ENCODE assay signal across 9 cellular contexts in genomic region chr18:46250084-46250811, GRCh38.
DNase-seq lines count a peak whose midpoint lies in the region; ATAC-seq and TF ChIP-seq lines count a peak whose summit lies in the region.
"Had no signal": no experiment of that assay in that cellular context is flagged by ENCODE, and none has a peak within 500 bp of the region (broad histone marks: within the 10 kb centered on the region; RNA-seq: fewer than 3 reads in every experiment).

No MANE protein-coding gene starts in this region.

- peak overlapping the region; percentile 3; the same call in 1 of the 2 replicates for H3K18ac ChIP-seq in IMR-90 (ENCODE audit: low read depth, low read length)

- H3K27ac ChIP-seq in DOHH2 (ENCODE audit: low read depth, low read length) (peak overlapping the region; percentile 86), IMR-90 (ENCODE audit: insufficient read depth, low read length) (no peak overlapping the region; the same call in 1 of the 2 replicates), stomach (peak overlapping the region; percentile 43 to 86 (median 68))
- H3K27ac ChIP-seq: cardiac muscle cell had no signal

- H3K79me1 ChIP-seq in IMR-90 (ENCODE audit: low read depth in 1 of 2, low read length in 2 of 2): peaks cover 43 to 55% of the 10 kb centered on the region in 2 experiments

- TF ChIP-seq CTCF in DOHH2 (IDR thresholded peaks at IDR 0.05; ENCODE audit: low read depth, low read length, poor library complexity, severe bottlenecking) (no peak), IMR-90 (conservative IDR thresholded peaks at IDR 0.05; ENCODE audit: low read depth, low read length) (no peak), choroid plexus epithelial cell (conservative IDR thresholded peaks at IDR 0.05; ENCODE audit: low read depth, low read length) (no peak), stomach (IDR thresholded peaks at IDR 0.05) (no peak)

- CTCF ChIA-PET in IMR-90 (lab: Yijun Ruan, JAX): no interaction called here

- H3K9me3 ChIP-seq in DOHH2 (ENCODE audit: control insufficient read depth, insufficient read depth, low read length): no peaks in the 10 kb centered on the region
- no peaks in the 10 kb centered on the region for H3K9me3 ChIP-seq in IMR-90 (ENCODE audit: control insufficient read depth, insufficient read depth, low read length)
- no peaks in the 10 kb centered on the region for H3K9me3 ChIP-seq in T-helper 17 cell (ENCODE audit: control insufficient read depth, low read length, poor library complexity, severe bottlenecking)
- H3K9me3 ChIP-seq in mononuclear cell (ENCODE audit: low read depth, low read length): no peaks in the 10 kb centered on the region
- no peaks in the 10 kb centered on the region for H3K9me3 ChIP-seq in stomach

- H3K4me2 ChIP-seq in DOHH2 (ENCODE audit: low read length) (peak overlapping the region; percentile 100), IMR-90 (ENCODE audit: low read depth, low read length) (peak overlapping the region; percentile 75; the same call in 1 of the 2 replicates)

- peaks cover 10% of the 10 kb centered on the region; the same call in 1 of the 2 replicates for H3K9me1 ChIP-seq in IMR-90 (ENCODE audit: insufficient read depth, low read length)

- H2AK9ac ChIP-seq in IMR-90 (replicated peaks; ENCODE audit: low read depth, low read length, poor library complexity): no peak overlapping the region

- peak overlapping the region; percentile 87 for H3K4me3 Mint-ChIP-seq in T-helper 17 cell

- H3K9ac ChIP-seq in IMR-90 (ENCODE audit: low read depth, low read length): peak overlapping the region; percentile 36; the same call in 1 of the 2 replicates

- TF ChIP-seq RAD21 in IMR-90 (IDR thresholded peaks at IDR 0.05; ENCODE audit: low read length): no peak

- peak overlapping the region; percentile 95 for H3K27ac Mint-ChIP-seq in T-helper 17 cell

- peak; percentile 92 for DNase-seq in IMR-90
- DNase-seq in T-helper 17 cell: peak in 2 of 3 donors; percentile 8 to 11
- peak; percentile 96 for DNase-seq in choroid plexus epithelial cell (ENCODE audit: low read depth)
- DNase-seq in stomach: peak; percentile 53
- no peak for DNase-seq in occipital lobe (lab: John Stamatoyannopoulos, UW)

- no peaks in the 10 kb centered on the region for H4K20me1 ChIP-seq in DOHH2 (ENCODE audit: control insufficient read depth, insufficient read depth, low read depth, low read length)
- no peaks in the 10 kb centered on the region for H4K20me1 ChIP-seq in IMR-90 (ENCODE audit: insufficient read depth, low read length)

- peak overlapping the region; percentile 63; the same call in 1 of the 2 replicates for H2AK5ac ChIP-seq in IMR-90 (ENCODE audit: low read depth, low read length)

- H3K27me3 Mint-ChIP-seq in T-helper 17 cell: no peaks in the 10 kb centered on the region

- H3K27me3 ChIP-seq in DOHH2 (ENCODE audit: control insufficient read depth, low read length) (no peaks in the 10 kb centered on the region), IMR-90 (ENCODE audit: control insufficient read depth, insufficient read depth, low read length) (no peaks in the 10 kb centered on the region), mononuclear cell (ENCODE audit: insufficient read depth, low read length) (no peaks in the 10 kb centered on the region), stomach (no peaks in the 10 kb centered on the region)
- H3K27me3 ChIP-seq: cardiac muscle cell had no signal

- peak; percentile 96 for ATAC-seq in GM21528 (IDR thresholded peaks at IDR 0.05; ENCODE audit: low FRiP score, unreplicated experiment)
- ATAC-seq in IMR-90 (ENCODE audit: low read depth): peak; percentile 85
- ATAC-seq in T-helper 17 cell: peak; percentile 95

- peaks cover 15% of the 10 kb centered on the region for H3K36me3 ChIP-seq in DOHH2 (ENCODE audit: control insufficient read depth, low read length)
- H3K36me3 ChIP-seq in IMR-90 (ENCODE audit: control insufficient read depth, insufficient read depth, low read length): peaks cover 1% of the 10 kb centered on the region; the same call in 1 of the 2 replicates
- H3K36me3 ChIP-seq in stomach: peaks cover 0 to 13% (median 11%) of the 10 kb centered on the region in 4 donors

- TF ChIP-seq POLR2A in IMR-90 (IDR thresholded peaks at IDR 0.05; ENCODE audit: low read depth, low read length): no peak
- no peak for TF ChIP-seq POLR2A in stomach (IDR thresholded peaks at IDR 0.05)

- BruUV-seq in IMR-90 (replicated peaks; lab: Mats Ljungman, UMichigan): no TSS peak

- H3K4me1 ChIP-seq in DOHH2 (ENCODE audit: control insufficient read depth, low read length) (peaks cover 32% of the 10 kb centered on the region), IMR-90 (ENCODE audit: control insufficient read depth, insufficient read depth, low read length) (peaks cover 8% of the 10 kb centered on the region), mononuclear cell (ENCODE audit: insufficient read depth, low read length) (peaks cover 26% of the 10 kb centered on the region), stomach (peaks cover 7 to 54% (median 21%) of the 10 kb centered on the region in 4 donors)

- intact Hi-C loops in IMR-90 (cut with micrococcal nuclease): loop anchor here (5.0 kb wide), 1 partner anchor 73 kb away; no protein-coding TSS in a partner anchor
- intact Hi-C loops in stomach (cut with DNase I; ENCODE audit: low total_unique reads): no loop called here

- peak overlapping the region; percentile 37; the same call in 2 of the 3 replicates for H2BK15ac ChIP-seq in IMR-90 (ENCODE audit: low read depth, low read length)

- in situ Hi-C loops in IMR-90 (cut with MboI; ENCODE audit: low sequenced_read_pairs): no loop called here

- H4K5ac ChIP-seq in IMR-90 (ENCODE audit: low read depth, low read length): peak overlapping the region; percentile 3; the same call in 1 of the 2 replicates

- H3K9me2 ChIP-seq in DOHH2 (replicated peaks; ENCODE audit: control insufficient read depth, low read length): no peaks in the 10 kb centered on the region

- H4K91ac ChIP-seq in IMR-90 (ENCODE audit: insufficient read depth, low read depth, low read length): peak overlapping the region; percentile 31; the same call in 1 of the 2 replicates

- peak overlapping the region; percentile 4; the same call in 1 of the 2 replicates for H3K23ac ChIP-seq in IMR-90 (ENCODE audit: low read depth, low read length)

- H2AFZ ChIP-seq in IMR-90 (replicated peaks; ENCODE audit: low read length, poor library complexity): no peak overlapping the region

- H3F3A ChIP-seq in DOHH2 (ENCODE audit: control insufficient read depth, insufficient read depth): peaks cover 9% of the 10 kb centered on the region

- peak overlapping the region; percentile 56 for H2BK120ac ChIP-seq in IMR-90 (ENCODE audit: low read depth, low read length)

- peak overlapping the region; percentile 66; the same call in 1 of the 2 replicates for H2BK20ac ChIP-seq in IMR-90 (ENCODE audit: low read depth, low read length)

- H2BK5ac ChIP-seq in IMR-90 (ENCODE audit: low read depth, low read length, poor library complexity, severe bottlenecking): peak overlapping the region; percentile 80

- peak overlapping the region; percentile 81 for H3K4ac ChIP-seq in IMR-90 (ENCODE audit: low read depth, low read length)

- H3K79me2 ChIP-seq in DOHH2 (ENCODE audit: control insufficient read depth, low read length): peaks cover 61% of the 10 kb centered on the region

- dilution Hi-C loops in IMR-90 (cut with HindIII; ENCODE audit: low sequenced_read_pairs, unreplicated experiment): no loop called here

- peak overlapping the region; percentile 81 for H3K14ac ChIP-seq in IMR-90 (replicated peaks; ENCODE audit: low read depth, low read length)

- 51% methylated on average over 3 of the region's 4 CpGs; no CpG with 5 or more reads in 1 of the 2 experiments for WGBS in IMR-90 (ENCODE audit: extremely low coverage in 2 of 2, insufficient read length in 1 of 2), 2 experiments
- 16 to 29% (median 20%) methylated on average over 4 of the region's 4 CpGs for WGBS in stomach, 5 donors

- no peaks in the 10 kb centered on the region for H3K36me3 Mint-ChIP-seq in T-helper 17 cell (ENCODE audit: low read depth)

- H3K4me3 ChIP-seq in DOHH2 (ENCODE audit: low read length) (peak overlapping the region; percentile 72), IMR-90 (ENCODE audit: insufficient read depth, low read depth, low read length) (peak overlapping the region; percentile 22; the same call in 1 of the 2 replicates), choroid plexus epithelial cell (ENCODE audit: low read depth, low read length) (peak overlapping the region; percentile 2), mononuclear cell (ENCODE audit: low read length) (peak overlapping the region; percentile 0), stomach (no peak overlapping the region)
- H3K4me3 ChIP-seq: cardiac muscle cell had no signal

- H4K8ac ChIP-seq in IMR-90 (ENCODE audit: low read depth in 2 of 2, low read length in 2 of 2): peak overlapping the region; percentile 3 to 61; a peak in 2 of 4 replicates

- H3K4me1 Mint-ChIP-seq in T-helper 17 cell: peaks cover 34% of the 10 kb centered on the region

- H3K56ac ChIP-seq in IMR-90 (ENCODE audit: extremely low read depth, insufficient read depth, low read length): peak overlapping the region; percentile 24; the same call in 1 of the 2 replicates

- TF ChIP-seq EP300 in stomach (IDR thresholded peaks at IDR 0.05): no peak

- POLR2A ChIA-PET in IMR-90 (lab: Charles Lee; ENCODE audit: unreplicated experiment): no interaction called here

TF ChIP-seq in IMR-90, 13 proteins besides CTCF, POLR2A, EP300 and RAD21 (continues in another document):
- TF ChIP-seq RFX5 (IDR thresholded peaks at IDR 0.05; ENCODE audit: low read depth, low read length) (no peak), NFE2L2 (IDR thresholded peaks at IDR 0.05; ENCODE audit: low read depth, low read length) (no peak), CEBPB (IDR thresholded peaks at IDR 0.05; ENCODE audit: low read depth, low read length) (no peak), BHLHE40 (IDR thresholded peaks at IDR 0.05; ENCODE audit: low read depth, low read length) (no peak), MXI1 (IDR thresholded peaks at IDR 0.05; ENCODE audit: borderline replicate concordance, low read depth, low read length) (no peak), USF2 (IDR thresholded peaks at IDR 0.05; ENCODE audit: low read depth, low read length) (no peak), CHD1 (IDR thresholded peaks at IDR 0.05; ENCODE audit: low read depth, low read length) (no peak), FOS (IDR thresholded peaks at IDR 0.05; ENCODE audit: low read depth, low read length) (no peak), RCOR1 (IDR thresholded peaks at IDR 0.05; ENCODE audit: insufficient replicate concordance, low read length) (no peak), MAFK (IDR thresholded peaks at IDR 0.05; ENCODE audit: low read depth, low read length) (no peak), MAZ (IDR thresholded peaks at IDR 0.05; ENCODE audit: borderline replicate concordance, low read depth, low read length) (no peak)

Comparison
In these comparisons a context has a peak if more than half of its experiments do, and no peak if none do; other contexts are left out.
1. H3K4me3 ChIP-seq: peak in DOHH2 (single experiment), IMR-90 (single experiment), choroid plexus epithelial cell (single experiment) and mononuclear cell (single experiment); none in stomach (0 of 4).
2. Peak in every context shown above with its lines, with median percentiles within 50 percentile points of each other: ATAC-seq.